Comparison of ENCODE assay signal across 12 cellular contexts in genomic region chr1:112676543-112676942, GRCh38. TPM values are rescaled to one million over a fixed set of nuclear protein-coding genes. Genes with fewer than 3 reads are reported as not detected.
DNase-seq lines count a peak whose midpoint lies in the region; ATAC-seq and TF ChIP-seq lines count a peak whose summit lies in the region.
"Had no signal": no experiment of that assay in that cellular context is flagged by ENCODE, and none has a peak within 500 bp of the region (broad histone marks: within the 10 kb centered on the region; RNA-seq: fewer than 3 reads in every experiment).

No MANE protein-coding gene starts in this region.

- H3K9ac ChIP-seq in Loucy (ENCODE audit: low read depth, low read length, poor library complexity, severe bottlenecking) = peak overlapping the region; percentile 87
- no peak overlapping the region for H3K9ac ChIP-seq in neural progenitor cell

- H3K79me2 ChIP-seq in Loucy (ENCODE audit: insufficient read depth, low read length) (peaks cover 43% of the 10 kb centered on the region), neural progenitor cell (ENCODE audit: low read depth) (peaks cover 49% of the 10 kb centered on the region)

- H3K9me3 Mint-ChIP-seq in activated T-cell treated with anti-CD3 and anti-CD28 coated beads, Interleukin-2, amount 50 U/mL, for 4 hours = no peaks in the 10 kb centered on the region
- no peaks in the 10 kb centered on the region for H3K9me3 Mint-ChIP-seq in activated naive CD8-positive, alpha-beta T cell treated with anti-CD3 and anti-CD28 coated beads, Interleukin-2, amount 10 ng/mL, durations not matched to agents 7 days and 5 days
- H3K9me3 Mint-ChIP-seq in neural progenitor cell = peaks cover 12% of the 10 kb centered on the region
- no peaks in the 10 kb centered on the region for H3K9me3 Mint-ChIP-seq in chondrocyte (ENCODE audit: low read depth)

- H4K20me1 ChIP-seq in Loucy (ENCODE audit: insufficient read depth, low read length, poor library complexity, severe bottlenecking) (peaks cover 20% of the 10 kb centered on the region), neural progenitor cell (ENCODE audit: low read depth) (peaks cover 18% of the 10 kb centered on the region)

- H3F3A ChIP-seq in Loucy (ENCODE audit: low read depth) (peaks cover 6% of the 10 kb centered on the region; the same call in 1 of the 2 replicates), neural progenitor cell (ENCODE audit: low read depth) (peaks cover 37% of the 10 kb centered on the region)

- H3K27me3 Mint-ChIP-seq in activated T-cell treated with anti-CD3 and anti-CD28 coated beads, Interleukin-2, amount 50 U/mL, for 4 hours (ENCODE audit: low read depth) = no peaks in the 10 kb centered on the region
- no peaks in the 10 kb centered on the region for H3K27me3 Mint-ChIP-seq in activated naive CD8-positive, alpha-beta T cell treated with anti-CD3 and anti-CD28 coated beads, Interleukin-2, amount 10 ng/mL, durations not matched to agents 7 days and 5 days
- H3K27me3 Mint-ChIP-seq in neural progenitor cell (ENCODE audit: insufficient read depth, low read depth) = peaks cover 3% of the 10 kb centered on the region
- no peaks in the 10 kb centered on the region for H3K27me3 Mint-ChIP-seq in chondrocyte (ENCODE audit: low read depth)

- H3K4me3 ChIP-seq in Loucy (ENCODE audit: low read length, poor library complexity, severe bottlenecking) (peak overlapping the region; percentile 97), neural progenitor cell (peak overlapping the region; percentile 81)
- H3K4me3 ChIP-seq: body of pancreas had no signal

- peaks cover 9% of the 10 kb centered on the region; the same call in 1 of the 2 replicates for H3K36me3 ChIP-seq in Loucy (ENCODE audit: insufficient read depth, low read length)
- no peaks in the 10 kb centered on the region for H3K36me3 ChIP-seq in neural progenitor cell

- H3K27ac Mint-ChIP-seq in activated naive CD8-positive, alpha-beta T cell treated with anti-CD3 and anti-CD28 coated beads, Interleukin-2, amount 10 ng/mL, durations not matched to agents 7 days and 5 days = no peak overlapping the region
- no peak overlapping the region for H3K27ac Mint-ChIP-seq in neural progenitor cell
- H3K27ac Mint-ChIP-seq in chondrocyte (ENCODE audit: unreplicated experiment) = no peak overlapping the region

- peaks cover 43% of the 10 kb centered on the region for H3K4me1 ChIP-seq in Loucy (ENCODE audit: insufficient read depth, low read length, poor library complexity, severe bottlenecking)
- H3K4me1 ChIP-seq in neural progenitor cell = peaks cover 32% of the 10 kb centered on the region

- TF ChIP-seq CTCF in Loucy (conservative IDR thresholded peaks at IDR 0.05; ENCODE audit: low read length) (no peak), neural progenitor cell (IDR thresholded peaks at IDR 0.05) (no peak), chondrocyte (IDR thresholded peaks at IDR 0.05) (no peak)

- H3K27me3 ChIP-seq in Loucy (ENCODE audit: insufficient read depth, low read length, poor library complexity, severe bottlenecking) (no peaks in the 10 kb centered on the region), neural progenitor cell (no peaks in the 10 kb centered on the region)
- H3K27me3 ChIP-seq: body of pancreas, gastroesophageal sphincter had no signal

- POLR2A ChIA-PET in activated naive CD8-positive, alpha-beta T cell treated with anti-CD3 and anti-CD28 coated beads, Interleukin-2, amount 10 ng/mL, durations not matched to agents 7 days and 5 days (lab: Charles Lee) = no interaction called here

- ATAC-seq in activated T-cell treated with anti-CD3 and anti-CD28 coated beads, Interleukin-2, amount 50 U/mL, for 4 hours = no peak
- ATAC-seq in activated naive CD8-positive, alpha-beta T cell treated with anti-CD3 and anti-CD28 coated beads, Interleukin-2, amount 10 ng/mL, durations not matched to agents 7 days and 5 days (ENCODE audit: low read depth) = no peak
- no peak for ATAC-seq in HG03565 (IDR thresholded peaks at IDR 0.05; ENCODE audit: unreplicated experiment)
- ATAC-seq: body of pancreas, gastroesophageal sphincter had no signal

- no peaks in the 10 kb centered on the region for H3K9me2 ChIP-seq in Loucy (replicated peaks; ENCODE audit: low read depth, low read length)

- H3K9me3 ChIP-seq in Loucy (ENCODE audit: insufficient read depth, low read depth, low read length) (no peaks in the 10 kb centered on the region), neural progenitor cell (ENCODE audit: low read depth) (no peaks in the 10 kb centered on the region)
- H3K9me3 ChIP-seq: body of pancreas, gastroesophageal sphincter had no signal

- H3K4me3 Mint-ChIP-seq in activated T-cell treated with anti-CD3 and anti-CD28 coated beads, Interleukin-2, amount 50 U/mL, for 4 hours = peak overlapping the region; percentile 80
- H3K4me3 Mint-ChIP-seq in activated naive CD8-positive, alpha-beta T cell treated with anti-CD3 and anti-CD28 coated beads, Interleukin-2, amount 10 ng/mL, durations not matched to agents 7 days and 5 days = peak overlapping the region; percentile 4
- H3K4me3 Mint-ChIP-seq in neural progenitor cell (peak overlapping the region; percentile 87), chondrocyte (ENCODE audit: unreplicated experiment) (no peak overlapping the region)

- peaks cover 50% of the 10 kb centered on the region for H3K4me1 Mint-ChIP-seq in activated T-cell treated with anti-CD3 and anti-CD28 coated beads, Interleukin-2, amount 50 U/mL, for 4 hours (ENCODE audit: low read depth)
- peaks cover 42% of the 10 kb centered on the region for H3K4me1 Mint-ChIP-seq in activated naive CD8-positive, alpha-beta T cell treated with anti-CD3 and anti-CD28 coated beads, Interleukin-2, amount 10 ng/mL, durations not matched to agents 7 days and 5 days
- peaks cover 33% of the 10 kb centered on the region for H3K4me1 Mint-ChIP-seq in neural progenitor cell
- H3K4me1 Mint-ChIP-seq in chondrocyte (ENCODE audit: low read depth) = peaks cover 34% of the 10 kb centered on the region

- H3K4me2 ChIP-seq in Loucy (ENCODE audit: low read depth, low read length, poor library complexity, severe bottlenecking) = peak overlapping the region; percentile 94
- peak overlapping the region; percentile 94 for H3K4me2 ChIP-seq in neural progenitor cell

- H2AFZ ChIP-seq in Loucy (ENCODE audit: low read length) (no peak overlapping the region), neural progenitor cell (replicated peaks) (no peak overlapping the region)

- H3K36me3 Mint-ChIP-seq in activated T-cell treated with anti-CD3 and anti-CD28 coated beads, Interleukin-2, amount 50 U/mL, for 4 hours (ENCODE audit: insufficient read depth) = peaks cover 19% of the 10 kb centered on the region
- H3K36me3 Mint-ChIP-seq in activated naive CD8-positive, alpha-beta T cell treated with anti-CD3 and anti-CD28 coated beads, Interleukin-2, amount 10 ng/mL, durations not matched to agents 7 days and 5 days = peaks cover 21% of the 10 kb centered on the region
- H3K36me3 Mint-ChIP-seq in neural progenitor cell (peaks cover 31% of the 10 kb centered on the region), chondrocyte (ENCODE audit: low read depth) (peaks cover 5% of the 10 kb centered on the region)

- no peak overlapping the region for H3K27ac ChIP-seq in neural progenitor cell

- DNase-seq in activated T-cell treated with anti-CD3 and anti-CD28 coated beads, Interleukin-2, amount 50 U/mL, for 4 hours = no peak
- DNase-seq in activated T-cell treated with anti-CD3 and anti-CD28 coated beads, Interleukin-2, amount 50 U/mL, for 1 hour = no peak
- DNase-seq in activated naive CD8-positive, alpha-beta T cell treated with anti-CD3 and anti-CD28 coated beads, Interleukin-2, amount 10 ng/mL, durations not matched to agents 7 days and 5 days = no peak
- DNase-seq in neural progenitor cell (ENCODE audit: low spot score) (no peak), chondrocyte (ENCODE audit: low spot score) (no peak)
- no peak for DNase-seq in stimulated activated CD4-positive, alpha-beta T cell treated with anti-CD3 and anti-CD28 coated beads, Interleukin-4, amount 100 ng/mL, for 1 hour
- DNase-seq: body of pancreas, NCI-H1417 treated with DMSO at 0.1 percent for 48 hours, NCI-H446 treated with DMSO at 0.1 percent for 48 hours had no signal

RNA-seq across cellular contexts. Expression of gene MOV10, which starts 2.1 kb away (rescaled TPM):
- total RNA-seq in activated T-cell treated with anti-CD3 and anti-CD28 coated beads, Interleukin-2, amount 50 U/mL, for 4 hours = 10 to 100 TPM; 18.6 to 24.6 (median 20.8) TPM
- total RNA-seq in activated naive CD8-positive, alpha-beta T cell treated with anti-CD3 and anti-CD28 coated beads, Interleukin-2, amount 10 ng/mL, durations not matched to agents 7 days and 5 days = 100 to 1,000 TPM; 124 to 130 TPM
- total RNA-seq in neural progenitor cell (ENCODE audit: low replicate concordance) (47.5 and 92.2 TPM in 2 replicates), chondrocyte (40.8 to 59.6 TPM (median 45.9 TPM) in 3 replicates)

RNA-seq across cellular contexts. Expression of gene RHOC, which starts 30.4 kb away (rescaled TPM):
- 1 to 10 TPM; 2.3 to 8.3 (median 5.6) TPM for total RNA-seq in activated T-cell treated with anti-CD3 and anti-CD28 coated beads, Interleukin-2, amount 50 U/mL, for 4 hours
- total RNA-seq in activated naive CD8-positive, alpha-beta T cell treated with anti-CD3 and anti-CD28 coated beads, Interleukin-2, amount 10 ng/mL, durations not matched to agents 7 days and 5 days = 10 to 100 TPM; 81.2 to 85.5 TPM
- total RNA-seq in neural progenitor cell (ENCODE audit: low replicate concordance) (36.3 and 41.8 TPM in 2 replicates), chondrocyte (303 to 446 TPM (median 444 TPM) in 3 replicates)

RNA-seq across cellular contexts. Expression of gene PPM1J, which starts 38.6 kb away (rescaled TPM):
- total RNA-seq in activated T-cell treated with anti-CD3 and anti-CD28 coated beads, Interleukin-2, amount 50 U/mL, for 4 hours = under 1 TPM in 2 of 3 donors, not detected in 1; 0.16 to 0.37 TPM
- under 1 TPM in 1 of 2 experiments, not detected in 1; 0.25 TPM for total RNA-seq in activated naive CD8-positive, alpha-beta T cell treated with anti-CD3 and anti-CD28 coated beads, Interleukin-2, amount 10 ng/mL, durations not matched to agents 7 days and 5 days
- total RNA-seq in neural progenitor cell (ENCODE audit: low replicate concordance) = 1.8 and 2.7 TPM in 2 replicates
- 0.59 to 0.87 TPM (median 0.85 TPM) in 3 replicates for total RNA-seq in chondrocyte

RNA-seq across cellular contexts. Expression of gene CAPZA1, which starts 56.9 kb away (rescaled TPM):
- total RNA-seq in activated T-cell treated with anti-CD3 and anti-CD28 coated beads, Interleukin-2, amount 50 U/mL, for 4 hours = 100 to 1,000 TPM; 247 to 263 (median 259) TPM
- total RNA-seq in activated naive CD8-positive, alpha-beta T cell treated with anti-CD3 and anti-CD28 coated beads, Interleukin-2, amount 10 ng/mL, durations not matched to agents 7 days and 5 days = 100 to 1,000 TPM; 248 to 251 TPM
- total RNA-seq in neural progenitor cell (ENCODE audit: low replicate concordance) (144 and 218 TPM in 2 replicates), chondrocyte (121 to 130 TPM (median 121 TPM) in 3 replicates)

RNA-seq across cellular contexts. Expression of gene ST7L, which starts 57.6 kb away (rescaled TPM):
- 10 to 100 TPM in 1 of 3 donors, 1 to 10 TPM in 2; 8.1 to 10.1 (median 9.1) TPM for total RNA-seq in activated T-cell treated with anti-CD3 and anti-CD28 coated beads, Interleukin-2, amount 50 U/mL, for 4 hours
- 10 to 100 TPM; 15.4 to 16.5 TPM for total RNA-seq in activated naive CD8-positive, alpha-beta T cell treated with anti-CD3 and anti-CD28 coated beads, Interleukin-2, amount 10 ng/mL, durations not matched to agents 7 days and 5 days
- total RNA-seq in neural progenitor cell (ENCODE audit: low replicate concordance) = 18.7 and 26.1 TPM in 2 replicates
- total RNA-seq in chondrocyte = 14.4 to 19.9 TPM (median 15.9 TPM) in 3 replicates
